Comparison of ENCODE assay signal across 1 cellular context in genomic region chr3:128179474-128179819, GRCh38.
TF ChIP-seq lines count a peak whose summit lies in the region.

No MANE protein-coding gene starts in this region.

TF ChIP-seq in WTC11, 78 proteins besides CTCF, POLR2A, EP300 and RAD21 (continued from another document):
- TF ChIP-seq, protein P1, sequence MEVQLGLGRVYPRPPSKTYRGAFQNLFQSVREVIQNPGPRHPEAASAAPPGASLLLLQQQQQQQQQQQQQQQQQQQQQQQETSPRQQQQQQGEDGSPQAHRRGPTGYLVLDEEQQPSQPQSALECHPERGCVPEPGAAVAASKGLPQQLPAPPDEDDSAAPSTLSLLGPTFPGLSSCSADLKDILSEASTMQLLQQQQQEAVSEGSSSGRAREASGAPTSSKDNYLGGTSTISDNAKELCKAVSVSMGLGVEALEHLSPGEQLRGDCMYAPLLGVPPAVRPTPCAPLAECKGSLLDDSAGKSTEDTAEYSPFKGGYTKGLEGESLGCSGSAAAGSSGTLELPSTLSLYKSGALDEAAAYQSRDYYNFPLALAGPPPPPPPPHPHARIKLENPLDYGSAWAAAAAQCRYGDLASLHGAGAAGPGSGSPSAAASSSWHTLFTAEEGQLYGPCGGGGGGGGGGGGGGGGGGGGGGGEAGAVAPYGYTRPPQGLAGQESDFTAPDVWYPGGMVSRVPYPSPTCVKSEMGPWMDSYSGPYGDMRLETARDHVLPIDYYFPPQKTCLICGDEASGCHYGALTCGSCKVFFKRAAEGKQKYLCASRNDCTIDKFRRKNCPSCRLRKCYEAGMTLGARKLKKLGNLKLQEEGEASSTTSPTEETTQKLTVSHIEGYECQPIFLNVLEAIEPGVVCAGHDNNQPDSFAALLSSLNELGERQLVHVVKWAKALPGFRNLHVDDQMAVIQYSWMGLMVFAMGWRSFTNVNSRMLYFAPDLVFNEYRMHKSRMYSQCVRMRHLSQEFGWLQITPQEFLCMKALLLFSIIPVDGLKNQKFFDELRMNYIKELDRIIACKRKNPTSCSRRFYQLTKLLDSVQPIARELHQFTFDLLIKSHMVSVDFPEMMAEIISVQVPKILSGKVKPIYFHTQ (CRISPR knock-in tag; IDR thresholded peaks at IDR 0.05): no peak
- TF ChIP-seq, protein P2, sequence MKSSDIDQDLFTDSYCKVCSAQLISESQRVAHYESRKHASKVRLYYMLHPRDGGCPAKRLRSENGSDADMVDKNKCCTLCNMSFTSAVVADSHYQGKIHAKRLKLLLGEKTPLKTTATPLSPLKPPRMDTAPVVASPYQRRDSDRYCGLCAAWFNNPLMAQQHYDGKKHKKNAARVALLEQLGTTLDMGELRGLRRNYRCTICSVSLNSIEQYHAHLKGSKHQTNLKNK (CRISPR knock-in tag; IDR thresholded peaks at IDR 0.05): no peak
- no peak for TF ChIP-seq TEAD4 (CRISPR knock-in tag; IDR thresholded peaks at IDR 0.05)
- no peak for TF ChIP-seq ZNF396 (CRISPR knock-in tag; IDR thresholded peaks at IDR 0.05; ENCODE audit: borderline replicate concordance)
- TF ChIP-seq SMAD3 (CRISPR knock-in tag; IDR thresholded peaks at IDR 0.05; ENCODE audit: borderline replicate concordance): no peak
- TF ChIP-seq, protein P3, sequence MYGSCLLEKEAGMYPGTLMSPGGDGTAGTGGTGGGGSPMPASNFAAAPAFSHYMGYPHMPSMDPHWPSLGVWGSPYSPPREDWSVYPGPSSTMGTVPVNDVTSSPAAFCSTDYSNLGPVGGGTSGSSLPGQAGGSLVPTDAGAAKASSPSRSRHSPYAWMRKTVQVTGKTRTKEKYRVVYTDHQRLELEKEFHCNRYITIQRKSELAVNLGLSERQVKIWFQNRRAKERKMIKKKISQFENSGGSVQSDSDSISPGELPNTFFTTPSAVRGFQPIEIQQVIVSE (CRISPR knock-in tag; IDR thresholded peaks at IDR 0.05; ENCODE audit: borderline replicate concordance): no peak
